Comparison of ENCODE assay signal across 8 cellular contexts in the genomic region with DNA sequence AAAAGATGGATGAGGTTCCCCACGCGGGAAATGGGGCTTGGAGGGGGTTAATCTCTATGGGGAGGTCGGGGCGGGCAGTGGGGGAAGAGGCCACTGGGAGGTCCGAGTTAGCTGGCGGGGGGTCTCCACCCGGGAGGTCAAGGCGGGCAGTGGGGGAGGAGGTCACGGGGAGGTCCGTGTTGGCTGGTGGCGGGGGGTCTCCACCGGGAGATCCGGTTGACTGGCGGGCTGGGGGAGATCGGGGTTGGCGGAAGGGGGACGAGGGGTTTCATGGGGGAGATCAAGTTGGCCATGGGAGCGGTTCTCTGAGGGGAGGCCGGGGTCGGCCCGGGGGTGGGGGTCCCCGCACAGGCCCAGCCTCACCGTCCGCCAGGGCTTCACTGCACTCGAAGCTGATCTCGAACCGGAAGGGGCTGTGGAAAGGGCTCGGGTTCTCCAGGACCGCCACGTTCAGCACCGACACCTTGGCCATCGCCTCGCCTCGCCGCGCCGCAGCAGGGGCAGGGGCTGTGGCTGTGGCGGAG. TPM values are rescaled to one million over a fixed set of nuclear protein-coding genes. Genes with fewer than 3 reads are reported as not detected.
DNase-seq lines count a peak whose midpoint lies in the region; ATAC-seq and TF ChIP-seq lines count a peak whose summit lies in the region.

No MANE protein-coding gene starts in this region.

- ATAC-seq in left lung = no peak

- H3K4me1 ChIP-seq in left lung (peaks cover 12 to 54% of the 10 kb centered on the region in 2 donors), thymus (ENCODE audit: control insufficient read depth, insufficient read depth, low read length) (peaks cover 15% of the 10 kb centered on the region)

- H3K4me1 Mint-ChIP-seq in activated T-cell treated with anti-CD3 and anti-CD28 coated beads, Interleukin-2, amount 50 U/mL, for 24 hours (ENCODE audit: low read depth) = peaks cover 35% of the 10 kb centered on the region
- H3K4me1 Mint-ChIP-seq in activated T-helper 2 cell treated with anti-CD3 and anti-CD28 coated beads, Interferon-gamma antibody, Interleukin-2, Interleukin-4, amounts not matched to agents 10 μg/mL and 5 μg/mL and 100 μg/mL, durations not matched to agents 14 hours and 24 hours and 36 hours (ENCODE audit: low read depth) = peaks cover 26% of the 10 kb centered on the region

- peak overlapping the region in 1 of 2 donors; percentile 97 for H3K27ac ChIP-seq in left lung
- peak overlapping the region; percentile 74 for H3K27ac ChIP-seq in thymus (ENCODE audit: low read depth)

- peak overlapping the region; percentile 89 for H3K4me3 Mint-ChIP-seq in activated T-cell treated with anti-CD3 and anti-CD28 coated beads, Interleukin-2, amount 50 U/mL, for 24 hours
- H3K4me3 Mint-ChIP-seq in activated T-helper 2 cell treated with anti-CD3 and anti-CD28 coated beads, Interferon-gamma antibody, Interleukin-2, Interleukin-4, amounts not matched to agents 10 μg/mL and 5 μg/mL and 100 μg/mL, durations not matched to agents 14 hours and 24 hours and 36 hours (ENCODE audit: low read depth) = peak overlapping the region; percentile 99

- H3K36me3 ChIP-seq in left lung (no peaks in the 10 kb centered on the region), thymus (ENCODE audit: control insufficient read depth, insufficient read depth) (peaks cover 10% of the 10 kb centered on the region)

- no peak for TF ChIP-seq CTCF in left lung (IDR thresholded peaks at IDR 0.05)

- H3K27me3 Mint-ChIP-seq in activated T-cell treated with anti-CD3 and anti-CD28 coated beads, Interleukin-2, amount 50 U/mL, for 24 hours = no peaks in the 10 kb centered on the region
- H3K27me3 Mint-ChIP-seq in activated T-helper 2 cell treated with anti-CD3 and anti-CD28 coated beads, Interferon-gamma antibody, Interleukin-2, Interleukin-4, amounts not matched to agents 10 μg/mL and 5 μg/mL and 100 μg/mL, durations not matched to agents 14 hours and 24 hours and 36 hours (ENCODE audit: low read depth) = no peaks in the 10 kb centered on the region

- H3K27ac Mint-ChIP-seq in activated T-cell treated with anti-CD3 and anti-CD28 coated beads, Interleukin-2, amount 50 U/mL, for 24 hours = peak overlapping the region; percentile 98
- H3K27ac Mint-ChIP-seq in activated T-helper 2 cell treated with anti-CD3 and anti-CD28 coated beads, Interferon-gamma antibody, Interleukin-2, Interleukin-4, amounts not matched to agents 10 μg/mL and 5 μg/mL and 100 μg/mL, durations not matched to agents 14 hours and 24 hours and 36 hours = peak overlapping the region; percentile 98

- peaks cover 46% of the 10 kb centered on the region for H3K36me3 Mint-ChIP-seq in activated T-cell treated with anti-CD3 and anti-CD28 coated beads, Interleukin-2, amount 50 U/mL, for 24 hours (ENCODE audit: low read depth)
- peaks cover 36% of the 10 kb centered on the region for H3K36me3 Mint-ChIP-seq in activated T-helper 2 cell treated with anti-CD3 and anti-CD28 coated beads, Interferon-gamma antibody, Interleukin-2, Interleukin-4, amounts not matched to agents 10 μg/mL and 5 μg/mL and 100 μg/mL, durations not matched to agents 14 hours and 24 hours and 36 hours (ENCODE audit: low read depth)

- under 1% methylated on average over 38 of the region's 38 CpGs for WGBS in thymus

- H3K9me3 ChIP-seq in left lung (no peaks in the 10 kb centered on the region), thymus (ENCODE audit: control insufficient read depth) (no peaks in the 10 kb centered on the region)

- no peak for DNase-seq in activated T-cell treated with anti-CD3 and anti-CD28 coated beads, Interleukin-2, amount 50 U/mL, for 24 hours
- no peak for DNase-seq in activated T-cell treated with anti-CD3 and anti-CD28 coated beads, Interleukin-2, amount 50 U/mL, for 1 hour
- DNase-seq in activated T-helper 2 cell treated with anti-CD3 and anti-CD28 coated beads, Interferon-gamma antibody, Interleukin-2, Interleukin-4, amounts not matched to agents 10 μg/mL and 5 μg/mL and 100 μg/mL, durations not matched to agents 14 hours and 24 hours and 36 hours (ENCODE audit: low spot score) = no peak
- no peak for DNase-seq in left lung
- no peak for DNase-seq in A172 (ENCODE audit: low spot score)
- DNase-seq in NCI-H1048 (lab: John Stamatoyannopoulos, UW) = no peak
- no peak for DNase-seq in 8988T

- H3K9me3 Mint-ChIP-seq in activated T-cell treated with anti-CD3 and anti-CD28 coated beads, Interleukin-2, amount 50 U/mL, for 24 hours = no peaks in the 10 kb centered on the region
- no peaks in the 10 kb centered on the region for H3K9me3 Mint-ChIP-seq in activated T-helper 2 cell treated with anti-CD3 and anti-CD28 coated beads, Interferon-gamma antibody, Interleukin-2, Interleukin-4, amounts not matched to agents 10 μg/mL and 5 μg/mL and 100 μg/mL, durations not matched to agents 14 hours and 24 hours and 36 hours

- intact Hi-C loops in activated T-helper 2 cell treated with anti-CD3 and anti-CD28 coated beads, Interferon-gamma antibody, Interleukin-2, Interleukin-4, amounts not matched to agents 10 μg/mL and 5 μg/mL and 100 μg/mL, durations not matched to agents 14 hours and 24 hours and 36 hours (cut with micrococcal nuclease) = loop anchor here (2.0 to 5.0 kb wide), 10 partner anchors 45 to 361 kb away; partner anchors contain the start of genes C19orf53, DDX39A, MISP3 and SAMD1
- intact Hi-C loops in left lung (cut with DNase I) = no loop called here

- H3K4me3 ChIP-seq in left lung = peak overlapping the region; percentile 56 to 75
- peak overlapping the region; percentile 60 for H3K4me3 ChIP-seq in thymus (ENCODE audit: low read length)

- H3K27me3 ChIP-seq in left lung (no peaks in the 10 kb centered on the region), thymus (ENCODE audit: control insufficient read depth, insufficient read depth) (no peaks in the 10 kb centered on the region)

RNA-seq across cellular contexts. Expression of gene ASF1B, which starts 0.3 kb away (rescaled TPM):
- 83.4 and 88.9 TPM in 2 replicates for total RNA-seq in activated T-helper 2 cell treated with anti-CD3 and anti-CD28 coated beads, Interferon-gamma antibody, Interleukin-2, Interleukin-4, amounts not matched to agents 10 μg/mL and 5 μg/mL and 100 μg/mL, durations not matched to agents 14 hours and 24 hours and 36 hours
- 10 to 100 TPM; 10.5 to 11.4 TPM for total RNA-seq in left lung
- 2.9 TPM for polyA plus RNA-seq in thymus
- 54.9 and 78.9 TPM in 2 replicates for total RNA-seq in A172 (2014; rRNA removed; shearing (Covaris generic))

RNA-seq across cellular contexts. Expression of gene PRKACA, which starts 18.5 kb away (rescaled TPM):
- total RNA-seq in activated T-helper 2 cell treated with anti-CD3 and anti-CD28 coated beads, Interferon-gamma antibody, Interleukin-2, Interleukin-4, amounts not matched to agents 10 μg/mL and 5 μg/mL and 100 μg/mL, durations not matched to agents 14 hours and 24 hours and 36 hours = 75.4 and 76.8 TPM in 2 replicates
- total RNA-seq in left lung = 100 to 1,000 TPM in 1 of 2 donors, 10 to 100 TPM in 1; 81.5 to 118 TPM
- 36.8 TPM for polyA plus RNA-seq in thymus
- total RNA-seq in A172 (2014; rRNA removed; shearing (Covaris generic)) = 43.1 and 72.6 TPM in 2 replicates

RNA-seq across cellular contexts. Expression of gene SAMD1, which starts 45.5 kb away (rescaled TPM):
- total RNA-seq in activated T-helper 2 cell treated with anti-CD3 and anti-CD28 coated beads, Interferon-gamma antibody, Interleukin-2, Interleukin-4, amounts not matched to agents 10 μg/mL and 5 μg/mL and 100 μg/mL, durations not matched to agents 14 hours and 24 hours and 36 hours = 131 and 136 TPM in 2 replicates
- 10 to 100 TPM; 40.4 to 56.9 TPM for total RNA-seq in left lung
- 43.6 TPM for polyA plus RNA-seq in thymus
- total RNA-seq in A172 (2014; rRNA removed; shearing (Covaris generic)) = 25.2 and 36.0 TPM in 2 replicates

RNA-seq across cellular contexts. Expression of gene C19orf67, which starts 50.5 kb away (rescaled TPM):
- total RNA-seq in activated T-helper 2 cell treated with anti-CD3 and anti-CD28 coated beads, Interferon-gamma antibody, Interleukin-2, Interleukin-4, amounts not matched to agents 10 μg/mL and 5 μg/mL and 100 μg/mL, durations not matched to agents 14 hours and 24 hours and 36 hours = 0.46 and 0.75 TPM in 2 replicates
- not detected for total RNA-seq in left lung
- polyA plus RNA-seq in thymus = 0.18 TPM
- total RNA-seq in A172 (2014; rRNA removed; shearing (Covaris generic)) = not detected in 2 replicates
